In the genomic region with DNA sequence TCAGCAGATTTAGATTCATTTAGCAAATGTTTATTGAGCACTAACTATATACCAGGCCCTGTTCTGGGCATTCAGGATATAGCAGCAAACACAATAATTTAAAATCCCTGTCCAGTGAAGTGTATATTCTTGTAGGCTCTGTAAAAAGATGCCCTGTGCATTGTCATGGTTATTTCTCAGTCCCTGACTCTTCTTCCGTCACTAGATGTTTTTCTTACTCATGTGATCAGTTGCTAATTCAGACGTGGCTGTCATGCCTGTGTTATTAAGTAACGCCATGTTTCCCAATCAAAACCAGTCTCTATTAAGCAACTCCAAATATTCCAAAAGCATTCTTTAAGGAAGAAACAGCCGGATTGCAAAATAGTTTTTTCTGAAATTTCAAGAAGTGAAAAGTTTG, we compare ENCODE assay signal across 8 cellular contexts.
A peak's percentile ranks its signal among the peaks of the same experiment; 100 is the strongest.
DNase-seq lines count a peak whose midpoint lies in the region; ATAC-seq and TF ChIP-seq lines count a peak whose summit lies in the region.
"Not testable (repeated sequence)": the region's sequence is repeated elsewhere in the genome, so short reads cannot be mapped to it uniquely, and the experiment has no call there.

No MANE protein-coding gene starts in this region.

- H3K9me3 ChIP-seq in RWPE2 (ENCODE audit: severe bottlenecking); heart left ventricle; right cardiac atrium (ENCODE audit: control insufficient read depth, low read length); right lobe of liver; naive thymus-derived CD4-positive, alpha-beta T cell (ENCODE audit: control insufficient read depth in 2 of 3, low read length in 3 of 3); upper lobe of right lung: not testable (repeated sequence)

- POLR2A ChIA-PET in naive thymus-derived CD4-positive, alpha-beta T cell (lab: Charles Lee), result not testable (repeated sequence)

- CTCF ChIA-PET in naive thymus-derived CD4-positive, alpha-beta T cell (lab: Charles Lee), result not testable (repeated sequence)

- not testable (repeated sequence) for DNase-seq in RWPE2 (ENCODE audit: low spot score); heart left ventricle; right cardiac atrium; right lobe of liver; naive thymus-derived CD4-positive, alpha-beta T cell; sciatic nerve (ENCODE audit: low spot score); upper lobe of right lung

- WGBS in heart left ventricle, 4 donors, result no CpG with 5 or more reads among the region's 4 CpGs
- no CpG with 5 or more reads among the region's 4 CpGs for WGBS in right cardiac atrium
- WGBS in right lobe of liver (ENCODE audit: insufficient coverage, low coverage, low lambda C conversion rate, missing lambda C conversion rate), result no CpG with 5 or more reads among the region's 4 CpGs

- not testable (repeated sequence) for H3K9me3 Mint-ChIP-seq in naive thymus-derived CD4-positive, alpha-beta T cell

- H3K4me1 Mint-ChIP-seq in naive thymus-derived CD4-positive, alpha-beta T cell, result not testable (repeated sequence)

- H3K4me3 Mint-ChIP-seq in naive thymus-derived CD4-positive, alpha-beta T cell, result not testable (repeated sequence)

- not testable (repeated sequence) for H3K27me3 Mint-ChIP-seq in naive thymus-derived CD4-positive, alpha-beta T cell

- ATAC-seq in RWPE2 (ENCODE audit: low read depth) (peak; percentile 87), esophagus mucosa (peak; percentile 64), heart left ventricle (peak in 3 of 4 donors; percentile 66 to 87 (median 83)), right cardiac atrium (peak; percentile 62 to 68), right lobe of liver (peak; percentile 62 to 87 (median 78)), sciatic nerve (peak; percentile 93), upper lobe of right lung (peak; percentile 79)
- ATAC-seq in naive thymus-derived CD4-positive, alpha-beta T cell, result peak; percentile 70

- H3K36me3 Mint-ChIP-seq in naive thymus-derived CD4-positive, alpha-beta T cell, result not testable (repeated sequence)

- H3K27ac ChIP-seq in RWPE2 (ENCODE audit: poor library complexity, severe bottlenecking); heart left ventricle; right cardiac atrium (ENCODE audit: low read length); right lobe of liver; naive thymus-derived CD4-positive, alpha-beta T cell (ENCODE audit: low read depth, low read length); upper lobe of right lung: not testable (repeated sequence)

- TF ChIP-seq POLR2A in heart left ventricle (IDR thresholded peaks at IDR 0.05); right lobe of liver (IDR thresholded peaks at IDR 0.05): not testable (repeated sequence)

- H3K4me1 ChIP-seq in RWPE2 (ENCODE audit: insufficient read depth, poor library complexity, severe bottlenecking); heart left ventricle; right cardiac atrium (ENCODE audit: control insufficient read depth, insufficient read depth, low read length); right lobe of liver; naive thymus-derived CD4-positive, alpha-beta T cell (ENCODE audit: control insufficient read depth in 2 of 2, insufficient read depth in 2 of 2, low read length in 2 of 2); upper lobe of right lung: not testable (repeated sequence)

- intact Hi-C loops in heart left ventricle (cut with DNase I); right cardiac atrium (cut with DNase I); right lobe of liver (cut with DNase I); naive thymus-derived CD4-positive, alpha-beta T cell (cut with micrococcal nuclease); sciatic nerve (cut with DNase I); upper lobe of right lung (cut with DNase I): not testable (repeated sequence)

- not testable (repeated sequence) for H3K36me3 ChIP-seq in RWPE2 (ENCODE audit: low read depth); heart left ventricle; right lobe of liver; naive thymus-derived CD4-positive, alpha-beta T cell (ENCODE audit: control insufficient read depth in 2 of 3, insufficient read depth in 3 of 3, low read length in 3 of 3); upper lobe of right lung

- H3K27me3 ChIP-seq in RWPE2 (ENCODE audit: insufficient read depth, poor library complexity, severe bottlenecking); heart left ventricle; right cardiac atrium (ENCODE audit: control insufficient read depth, insufficient read depth); right lobe of liver; naive thymus-derived CD4-positive, alpha-beta T cell (ENCODE audit: control insufficient read depth in 2 of 2, insufficient read depth in 2 of 2, low read length in 2 of 2); upper lobe of right lung: not testable (repeated sequence)

- not testable (repeated sequence) for TF ChIP-seq CTCF in RWPE2 (IDR thresholded peaks at IDR 0.05; ENCODE audit: poor library complexity, severe bottlenecking); heart left ventricle (IDR thresholded peaks at IDR 0.05); right lobe of liver (IDR thresholded peaks at IDR 0.05); upper lobe of right lung (IDR thresholded peaks at IDR 0.05)

- not testable (repeated sequence) for H3K27ac Mint-ChIP-seq in naive thymus-derived CD4-positive, alpha-beta T cell

- H3K4me3 ChIP-seq in RWPE2 (ENCODE audit: severe bottlenecking); heart left ventricle; right cardiac atrium (ENCODE audit: low read length); right lobe of liver; naive thymus-derived CD4-positive, alpha-beta T cell (ENCODE audit: low read length); upper lobe of right lung: not testable (repeated sequence)
